Comparison of ENCODE assay signal across 17 cellular contexts in genomic region chr7:54662701-54663100, GRCh38.
DNase-seq lines count a peak whose midpoint lies in the region; ATAC-seq and TF ChIP-seq lines count a peak whose summit lies in the region.
"Had no signal": no experiment of that assay in that cellular context is flagged by ENCODE, and none has a peak within 500 bp of the region (broad histone marks: within the 10 kb centered on the region; RNA-seq: fewer than 3 reads in every experiment).

No MANE protein-coding gene starts in this region.

- no peak overlapping the region for H3K4me3 ChIP-seq in neural progenitor cell
- H3K4me3 ChIP-seq: BLaER1, GM12878 had no signal

- H2AFZ ChIP-seq in neural progenitor cell (replicated peaks): no peak overlapping the region

- H3K27ac Mint-ChIP-seq in brain (no peak overlapping the region), mesothelial cell of epicardium (no peak overlapping the region), neural progenitor cell (no peak overlapping the region)
- no peak overlapping the region for H3K27ac Mint-ChIP-seq in stimulated activated naive B cell treated with anti-CD40 and anti-IgM and Interleukin-4, amounts not matched to agents 10 μg/mL and 1 μg/mL and 100 μg/mL, for 72 hours
- H3K27ac Mint-ChIP-seq: CD14-positive monocyte; CD4-positive, alpha-beta memory T cell; HFFc6 had no signal

- H3K36me3 Mint-ChIP-seq in brain: no peaks in the 10 kb centered on the region
- no peaks in the 10 kb centered on the region for H3K36me3 Mint-ChIP-seq in mesothelial cell of epicardium
- no peaks in the 10 kb centered on the region for H3K36me3 Mint-ChIP-seq in neural progenitor cell
- H3K36me3 Mint-ChIP-seq in stimulated activated naive B cell treated with anti-CD40 and anti-IgM and Interleukin-4, amounts not matched to agents 10 μg/mL and 1 μg/mL and 100 μg/mL, for 72 hours: no peaks in the 10 kb centered on the region
- H3K36me3 Mint-ChIP-seq: CD14-positive monocyte; CD4-positive, alpha-beta memory T cell had no signal

- no peak overlapping the region for H3K27ac ChIP-seq in neural progenitor cell
- H3K27ac ChIP-seq: BLaER1, HL-60 had no signal

- H3K9me3 Mint-ChIP-seq in brain: peaks cover 0 to 9% (median 4%) of the 10 kb centered on the region in 5 experiments
- H3K9me3 Mint-ChIP-seq in mesothelial cell of epicardium: no peaks in the 10 kb centered on the region
- H3K9me3 Mint-ChIP-seq in neural progenitor cell: peaks cover 7% of the 10 kb centered on the region
- H3K9me3 Mint-ChIP-seq in stimulated activated naive B cell treated with anti-CD40 and anti-IgM and Interleukin-4, amounts not matched to agents 10 μg/mL and 1 μg/mL and 100 μg/mL, for 72 hours: peaks cover 1 to 3% of the 10 kb centered on the region in 2 donors
- H3K9me3 Mint-ChIP-seq: HFFc6 had no signal

- no peaks in the 10 kb centered on the region for H3K9me3 ChIP-seq in neural progenitor cell (ENCODE audit: low read depth)

- peaks cover 27% of the 10 kb centered on the region for H3K27me3 Mint-ChIP-seq in brain
- H3K27me3 Mint-ChIP-seq in mesothelial cell of epicardium (ENCODE audit: low read depth): peaks cover 77% of the 10 kb centered on the region
- peaks cover 21% of the 10 kb centered on the region for H3K27me3 Mint-ChIP-seq in neural progenitor cell (ENCODE audit: insufficient read depth, low read depth)
- H3K27me3 Mint-ChIP-seq in stimulated activated naive B cell treated with anti-CD40 and anti-IgM and Interleukin-4, amounts not matched to agents 10 μg/mL and 1 μg/mL and 100 μg/mL, for 72 hours: peaks cover 34 to 37% of the 10 kb centered on the region in 2 donors

- no peak overlapping the region for H3K4me2 ChIP-seq in neural progenitor cell
- H3K4me2 ChIP-seq: BLaER1 had no signal

- H3K9ac ChIP-seq in neural progenitor cell: no peak overlapping the region
- H3K9ac ChIP-seq: BLaER1 had no signal

- no peak for ATAC-seq in stimulated activated naive B cell treated with anti-CD40 and anti-IgM and Interleukin-4, amounts not matched to agents 10 μg/mL and 1 μg/mL and 100 μg/mL, for 72 hours (replicated peaks)
- no peak for ATAC-seq in left lobe of liver
- ATAC-seq: GM12878, HCT116 had no signal

- H3K4me1 Mint-ChIP-seq in brain: peaks cover 18% of the 10 kb centered on the region
- H3K4me1 Mint-ChIP-seq in mesothelial cell of epicardium: peaks cover 5% of the 10 kb centered on the region
- H3K4me1 Mint-ChIP-seq in neural progenitor cell: peaks cover 16% of the 10 kb centered on the region
- H3K4me1 Mint-ChIP-seq in stimulated activated naive B cell treated with anti-CD40 and anti-IgM and Interleukin-4, amounts not matched to agents 10 μg/mL and 1 μg/mL and 100 μg/mL, for 72 hours: peaks cover 12 to 15% of the 10 kb centered on the region in 2 donors
- H3K4me1 Mint-ChIP-seq: CD14-positive monocyte had no signal

- no peaks in the 10 kb centered on the region for H4K20me1 ChIP-seq in neural progenitor cell (ENCODE audit: low read depth)
- H4K20me1 ChIP-seq: BLaER1 had no signal

- peaks cover 39% of the 10 kb centered on the region for H3K27me3 ChIP-seq in neural progenitor cell
- H3K27me3 ChIP-seq: BLaER1 had no signal

- peak overlapping the region in 3 of 5 experiments; percentile 34 to 45 (median 36) for H3K4me3 Mint-ChIP-seq in brain
- peak overlapping the region; percentile 10 for H3K4me3 Mint-ChIP-seq in mesothelial cell of epicardium
- peak overlapping the region; percentile 60 for H3K4me3 Mint-ChIP-seq in neural progenitor cell
- no peak overlapping the region for H3K4me3 Mint-ChIP-seq in stimulated activated naive B cell treated with anti-CD40 and anti-IgM and Interleukin-4, amounts not matched to agents 10 μg/mL and 1 μg/mL and 100 μg/mL, for 72 hours
- H3K4me3 Mint-ChIP-seq: HFFc6 had no signal

- TF ChIP-seq CTCF in brain (conservative IDR thresholded peaks at IDR 0.05) (no peak), mesothelial cell of epicardium (IDR thresholded peaks at IDR 0.05; ENCODE audit: unreplicated experiment) (no peak), neural progenitor cell (IDR thresholded peaks at IDR 0.05) (no peak)

- DNase-seq in ELF-1 (ENCODE audit: low read depth, low spot score) (peak; percentile 10), mesothelial cell of epicardium (ENCODE audit: low spot score in 2 of 2, unreplicated experiment in 2 of 2) (no peak), neural progenitor cell (ENCODE audit: low spot score) (no peak), NCI-H1417 treated with DMSO at 0.1 percent for 48 hours (lab: John Stamatoyannopoulos, UW) (no peak), left lobe of liver (ENCODE audit: low spot score) (no peak)
- DNase-seq in stimulated activated naive B cell treated with anti-CD40 and anti-IgM and Interleukin-4, amounts not matched to agents 10 μg/mL and 1 μg/mL and 100 μg/mL, for 72 hours: no peak
- DNase-seq in stimulated activated naive CD4-positive, alpha-beta T cell treated with Interleukin-2 at 50 U/mL for 16 hours (lab: John Stamatoyannopoulos, UW): no peak
- DNase-seq: 8988T; CD4-positive, alpha-beta memory T cell; DMS153; HFFc6 had no signal

- no peaks in the 10 kb centered on the region for H3K36me3 ChIP-seq in neural progenitor cell
- H3K36me3 ChIP-seq: BLaER1 had no signal

- H3K79me2 ChIP-seq in neural progenitor cell (ENCODE audit: low read depth): no peaks in the 10 kb centered on the region

- no peaks in the 10 kb centered on the region for H3F3A ChIP-seq in neural progenitor cell (ENCODE audit: low read depth)

- no peaks in the 10 kb centered on the region for H3K4me1 ChIP-seq in neural progenitor cell
- H3K4me1 ChIP-seq: BLaER1 had no signal

Comparison
In these comparisons a context has a peak if more than half of its experiments do, and no peak if none do; other contexts are left out.
1. H3K4me3 Mint-ChIP-seq: peak in brain (3 of 5), mesothelial cell of epicardium (single experiment) and neural progenitor cell (single experiment); none in stimulated activated naive B cell treated with anti-CD40 and anti-IgM and Interleukin-4, amounts not matched to agents 10 μg/mL and 1 μg/mL and 100 μg/mL, for 72 hours (0 of 2).